ENCODE assay signal across 1 cellular context in genomic region chr7:116271980-116272886, GRCh38.
TF ChIP-seq lines count a peak whose summit lies in the region.

No MANE protein-coding gene starts in this region.

TF ChIP-seq in K562, 482 proteins besides CTCF, POLR2A, EP300 and RAD21 (continued from another document):
- no peak for TF ChIP-seq ZNF318 (IDR thresholded peaks at IDR 0.05; ENCODE audit: borderline replicate concordance in 1 of 2, low read depth in 1 of 2)
- TF ChIP-seq BRCA1 (IDR thresholded peaks at IDR 0.05) = no peak
- TF ChIP-seq BRCA1 (CRISPR knock-in tag; IDR thresholded peaks at IDR 0.05) = no peak
- no peak for TF ChIP-seq ZNF184 (CRISPR knock-in tag; IDR thresholded peaks at IDR 0.05)
- TF ChIP-seq SFPQ (IDR thresholded peaks at IDR 0.05; ENCODE audit: low read depth, low read length) = no peak
- TF ChIP-seq CAMTA2 (CRISPR knock-in tag; conservative IDR thresholded peaks at IDR 0.05) = no peak
